In genomic region chr2:70099270-70099669, GRCh38 we compare ENCODE assay signal across 21 cellular contexts. TPM values are rescaled to one million over a fixed set of nuclear protein-coding genes. Genes with fewer than 3 reads are reported as not detected.
DNase-seq lines count a peak whose midpoint lies in the region; ATAC-seq, FAIRE-seq and TF ChIP-seq lines count a peak whose summit lies in the region.
"Had no signal": no experiment of that assay in that cellular context is flagged by ENCODE, and none has a peak within 500 bp of the region (broad histone marks: within the 10 kb centered on the region; RNA-seq: fewer than 3 reads in every experiment).

No MANE protein-coding gene starts in this region.

- H2AFZ ChIP-seq in OCI-LY1 (ENCODE audit: low read length) (no peak overlapping the region), GM12878 (ENCODE audit: control insufficient read depth, low read depth, low read length) (no peak overlapping the region)

- H3K9me3 Mint-ChIP-seq in activated CD4-positive, alpha-beta T cell treated with anti-CD3 and anti-CD28 coated beads for 36 hours (ENCODE audit: low read depth): no peaks in the 10 kb centered on the region
- H3K9me3 Mint-ChIP-seq in activated CD4-positive, alpha-beta T cell treated with anti-CD3 and anti-CD28 coated beads, Interleukin-2, amount 10 ng/mL, durations not matched to agents 24 days and 14 days: no peaks in the 10 kb centered on the region
- no peaks in the 10 kb centered on the region for H3K9me3 Mint-ChIP-seq in chondrocyte (ENCODE audit: low read depth)

- ATAC-seq in activated CD4-positive, alpha-beta T cell treated with anti-CD3 and anti-CD28 coated beads for 36 hours: no peak
- ATAC-seq in GM12878: no peak
- ATAC-seq: HCT116, PC-3 had no signal

- 97% methylated on average over 2 of the region's 2 CpGs for WGBS in GM12878 (ENCODE audit: insufficient coverage, insufficient replicate concordance, low lambda C conversion rate, missing lambda C conversion rate)

- no peaks in the 10 kb centered on the region for H3K27me3 Mint-ChIP-seq in activated CD4-positive, alpha-beta T cell treated with anti-CD3 and anti-CD28 coated beads for 36 hours
- H3K27me3 Mint-ChIP-seq in activated CD4-positive, alpha-beta T cell treated with anti-CD3 and anti-CD28 coated beads, Interleukin-2, amount 10 ng/mL, durations not matched to agents 24 days and 14 days: no peaks in the 10 kb centered on the region
- no peaks in the 10 kb centered on the region for H3K27me3 Mint-ChIP-seq in chondrocyte (ENCODE audit: low read depth)

- no peaks in the 10 kb centered on the region for H4K20me1 ChIP-seq in OCI-LY1 (ENCODE audit: insufficient read depth, low read length)
- no peaks in the 10 kb centered on the region for H4K20me1 ChIP-seq in GM12878 (ENCODE audit: control insufficient read depth, insufficient read depth)

- TF ChIP-seq CTCF in HEK293 (tag by site-specific recombination; IDR thresholded peaks at IDR 0.05): no peak
- no peak for TF ChIP-seq CTCF in OCI-LY1 (IDR thresholded peaks at IDR 0.05; ENCODE audit: low read length)
- TF ChIP-seq CTCF in GM12878 (IDR thresholded peaks at IDR 0.05 in 2 of 3, conservative IDR thresholded peaks at IDR 0.05 in 1 of 3; ENCODE audit: control insufficient read depth in 2 of 3, extremely low read depth in 1 of 3, insufficient read depth in 1 of 3, low read depth in 3 of 3, low read length in 3 of 3): no peak
- no peak for TF ChIP-seq CTCF in chondrocyte (IDR thresholded peaks at IDR 0.05)

- no peak overlapping the region for H3K4me3 Mint-ChIP-seq in activated CD4-positive, alpha-beta T cell treated with anti-CD3 and anti-CD28 coated beads for 36 hours
- H3K4me3 Mint-ChIP-seq in activated CD4-positive, alpha-beta T cell treated with anti-CD3 and anti-CD28 coated beads, Interleukin-2, amount 10 ng/mL, durations not matched to agents 24 days and 14 days: no peak overlapping the region
- no peak overlapping the region for H3K4me3 Mint-ChIP-seq in chondrocyte (ENCODE audit: unreplicated experiment)

- RAD21 ChIA-PET in GM12878 (lab: Charles Lee; ENCODE audit: unreplicated experiment): interaction anchor here (1.0 kb wide), 1 partner anchor 26 kb away, joined by 4 read pairs; no protein-coding TSS in a partner anchor

- no peak overlapping the region for H3K9ac ChIP-seq in OCI-LY1 (ENCODE audit: low read length)
- H3K9ac ChIP-seq in GM12878 (ENCODE audit: control insufficient read depth, insufficient read depth, low read length): no peak overlapping the region
- H3K9ac ChIP-seq: SK-N-SH had no signal

- no peak for TF ChIP-seq RAD21 in GM12878 (IDR thresholded peaks at IDR 0.05; ENCODE audit: insufficient read depth, low read depth, low read length)

- H3K27me3 ChIP-seq in OCI-LY1 (ENCODE audit: insufficient read depth, low read length): no peaks in the 10 kb centered on the region
- no peaks in the 10 kb centered on the region for H3K27me3 ChIP-seq in GM12878 (replicated peaks in 1 of 2; ENCODE audit: control insufficient read depth in 2 of 2, insufficient read depth in 2 of 2, low read length in 1 of 2)
- H3K27me3 ChIP-seq: MG63 had no signal

- H3K4me3 ChIP-seq in HEK293 (ENCODE audit: low read depth, low read length) (no peak overlapping the region), OCI-LY1 (ENCODE audit: low read depth, low read length, poor library complexity, severe bottlenecking) (no peak overlapping the region), GM12878 (no peak overlapping the region)
- H3K4me3 ChIP-seq: MG63 had no signal

- TF ChIP-seq EP300 in GM12878 (IDR thresholded peaks at IDR 0.05; ENCODE audit: borderline replicate concordance in 1 of 2, control insufficient read depth in 1 of 2, low read depth in 2 of 2, low read length in 2 of 2): no peak

- peaks cover 49% of the 10 kb centered on the region for H3K4me1 Mint-ChIP-seq in activated CD4-positive, alpha-beta T cell treated with anti-CD3 and anti-CD28 coated beads for 36 hours
- peaks cover 36% of the 10 kb centered on the region for H3K4me1 Mint-ChIP-seq in activated CD4-positive, alpha-beta T cell treated with anti-CD3 and anti-CD28 coated beads, Interleukin-2, amount 10 ng/mL, durations not matched to agents 24 days and 14 days
- H3K4me1 Mint-ChIP-seq in chondrocyte (ENCODE audit: low read depth): peaks cover 12% of the 10 kb centered on the region

- POLR2A ChIA-PET in activated CD4-positive, alpha-beta T cell treated with anti-CD3 and anti-CD28 coated beads for 36 hours (lab: Charles Lee): no interaction called here
- POLR2A ChIA-PET in HEK293 (lab: Yijun Ruan, JAX): no interaction called here
- POLR2A ChIA-PET in GM12878 (lab: Charles Lee): interaction anchor here (0.6 to 1.1 kb wide), 3 partner anchors 11 to 28 kb away, joined by 3 to 6 read pairs (median 5); no protein-coding TSS in a partner anchor

- H3K36me3 ChIP-seq in HEK293 (ENCODE audit: control insufficient read depth in 2 of 2, insufficient read depth in 1 of 2, low read length in 2 of 2) (no peaks in the 10 kb centered on the region; a peak in 1 of 3 replicates), OCI-LY1 (ENCODE audit: insufficient read depth, low read length) (no peaks in the 10 kb centered on the region), GM12878 (ENCODE audit: control insufficient read depth in 2 of 2, insufficient read depth in 2 of 2, low read length in 1 of 2) (no peaks in the 10 kb centered on the region)
- H3K36me3 ChIP-seq: MG63 had no signal

- H3K36me3 Mint-ChIP-seq in activated CD4-positive, alpha-beta T cell treated with anti-CD3 and anti-CD28 coated beads for 36 hours (ENCODE audit: low read depth): peaks cover under 1% of the 10 kb centered on the region
- peaks cover 9% of the 10 kb centered on the region for H3K36me3 Mint-ChIP-seq in activated CD4-positive, alpha-beta T cell treated with anti-CD3 and anti-CD28 coated beads, Interleukin-2, amount 10 ng/mL, durations not matched to agents 24 days and 14 days (ENCODE audit: low read depth)
- no peaks in the 10 kb centered on the region for H3K36me3 Mint-ChIP-seq in chondrocyte (ENCODE audit: low read depth)

- BruUV-seq in GM12878 (replicated peaks; lab: Mats Ljungman, UMichigan): no TSS peak

- H3K79me2 ChIP-seq in OCI-LY1 (ENCODE audit: insufficient read depth, low read length): no peaks in the 10 kb centered on the region
- peaks cover 7% of the 10 kb centered on the region for H3K79me2 ChIP-seq in GM12878 (ENCODE audit: control insufficient read depth, insufficient read depth, low read length)

- H3K4me1 ChIP-seq in HEK293 (ENCODE audit: control insufficient read depth, insufficient read depth, low read length) (peaks cover 3% of the 10 kb centered on the region), OCI-LY1 (ENCODE audit: insufficient read depth, low read length, severe bottlenecking) (peaks cover 36% of the 10 kb centered on the region), GM12878 (ENCODE audit: control insufficient read depth, insufficient read depth, low read length) (peaks cover 25% of the 10 kb centered on the region)

- CTCF ChIA-PET in activated CD4-positive, alpha-beta T cell treated with anti-CD3 and anti-CD28 coated beads for 36 hours (lab: Charles Lee): interaction anchor here (1.1 kb wide), 1 partner anchor 39 kb away, joined by 4 read pairs; no protein-coding TSS in a partner anchor
- CTCF ChIA-PET in HEK293 (lab: Yijun Ruan, JAX): no interaction called here
- CTCF ChIA-PET in GM12878 (lab: Yijun Ruan, JAX): no interaction called here

- H3K9me3 ChIP-seq in HEK293 (ENCODE audit: control insufficient read depth, insufficient read depth, low read depth, low read length): no peaks in the 10 kb centered on the region
- no peaks in the 10 kb centered on the region for H3K9me3 ChIP-seq in OCI-LY1 (ENCODE audit: low read length)
- H3K9me3 ChIP-seq in GM12878 (replicated peaks; ENCODE audit: control insufficient read depth, insufficient read depth, low read length): no peaks in the 10 kb centered on the region
- H3K9me3 ChIP-seq: MG63, SK-N-SH had no signal

- H3K27ac ChIP-seq in HEK293 (ENCODE audit: extremely low read depth, low read depth, low read length): no peak overlapping the region
- peak overlapping the region; percentile 35 for H3K27ac ChIP-seq in OCI-LY1 (ENCODE audit: low read depth, low read length, poor library complexity, severe bottlenecking)
- H3K27ac ChIP-seq in GM12878 (ENCODE audit: control insufficient read depth, insufficient read depth): no peak overlapping the region
- H3K27ac ChIP-seq: 22Rv1, HL-60 had no signal

- DNase-seq in activated CD4-positive, alpha-beta T cell treated with anti-CD3 and anti-CD28 coated beads for 36 hours: no peak
- no peak for DNase-seq in activated CD4-positive, alpha-beta T cell treated with anti-CD3 and anti-CD28 coated beads, Interleukin-2, amount 10 ng/mL, durations not matched to agents 24 days and 14 days
- no peak for DNase-seq in GM12878 (ENCODE audit: low read depth, low spot score)
- no peak for DNase-seq in chondrocyte (ENCODE audit: low spot score)
- DNase-seq in 8988T: no peak
- DNase-seq in activated naive CD4-positive, alpha-beta T cell treated with Interleukin-2 at 50 U/mL for 16 hours: no peak
- DNase-seq: Calu3, DMS153, MG63, NCI-H2029, NCI-H2171, NCI-H226, NCI-H510A, PC-3, SK-N-SH had no signal

- in situ Hi-C loops in GM12878 (cut with MboI): no loop called here

- intact Hi-C loops in activated CD4-positive, alpha-beta T cell treated with anti-CD3 and anti-CD28 coated beads for 36 hours (cut with DNase I, micrococcal nuclease): no loop called here
- intact Hi-C loops in activated CD4-positive, alpha-beta T cell treated with anti-CD3 and anti-CD28 coated beads, Interleukin-2, amount 10 ng/mL, durations not matched to agents 24 days and 14 days (cut with micrococcal nuclease): no loop called here
- intact Hi-C loops in GM12878 (cut with micrococcal nuclease; ENCODE audit: unreplicated experiment): no loop called here

- H3K27ac Mint-ChIP-seq in activated CD4-positive, alpha-beta T cell treated with anti-CD3 and anti-CD28 coated beads for 36 hours: peak overlapping the region; percentile 61
- no peak overlapping the region for H3K27ac Mint-ChIP-seq in activated CD4-positive, alpha-beta T cell treated with anti-CD3 and anti-CD28 coated beads, Interleukin-2, amount 10 ng/mL, durations not matched to agents 24 days and 14 days
- no peak overlapping the region for H3K27ac Mint-ChIP-seq in chondrocyte (ENCODE audit: unreplicated experiment)

- SMC1A ChIA-PET in GM12878 (lab: Charles Lee; ENCODE audit: uncharacterized antibody, unreplicated experiment): interaction anchor here (0.7 kb wide), 1 partner anchor 185 kb away, joined by 3 read pairs; no protein-coding TSS in a partner anchor

- H3K4me2 ChIP-seq in OCI-LY1 (ENCODE audit: low read length) (no peak overlapping the region), GM12878 (ENCODE audit: control insufficient read depth, insufficient read depth) (no peak overlapping the region)
- H3K4me2 ChIP-seq: SK-N-SH had no signal

- 0 out of 2 replicates have a peak, but pooled peaks cover 10% of the 10 kb centered on the region for H3F3A ChIP-seq in OCI-LY1 (ENCODE audit: insufficient read depth, low read length)

- FAIRE-seq in GM12878 (lab: Jason Lieb, UNC): no peak
- FAIRE-seq: GM18507 had no signal

- TF ChIP-seq POLR2A in GM12878 (IDR thresholded peaks at IDR 0.05; ENCODE audit: low read depth, low read length): no peak

- no peaks in the 10 kb centered on the region for H3K9me2 ChIP-seq in OCI-LY1 (ENCODE audit: low read depth, low read length)
- H3K9me2 ChIP-seq: SK-N-SH had no signal

RNA-seq across cellular contexts. Expression of gene PCBP1, which starts 12.0 kb away (rescaled TPM):
- 100 to 1,000 TPM; 417 to 450 TPM for total RNA-seq in activated CD4-positive, alpha-beta T cell treated with anti-CD3 and anti-CD28 coated beads for 36 hours
- 443 and 447 TPM in 2 replicates for total RNA-seq in activated CD4-positive, alpha-beta T cell treated with anti-CD3 and anti-CD28 coated beads, Interleukin-2, amount 10 ng/mL, durations not matched to agents 24 days and 14 days
- 26.7 and 27.7 TPM in 2 replicates for total RNA-seq in GM12878 (2013; cell fraction: nucleolus; rRNA removed)
- total RNA-seq in GM12878 (2014; rRNA removed) (64.0 and 84.2 TPM in 2 replicates), GM12878 (2014; rRNA removed; fragmentation: Illumina TruSeq; extraction: Trizol) (45.5 and 47.3 TPM in 2 replicates), GM12878 (2021) (494 and 497 TPM in 2 replicates), chondrocyte (220 to 240 TPM (median 221 TPM) in 3 replicates)
- 211 TPM for polyA plus RNA-seq in GM12878 (2011; ENCODE audit: low read depth)
- polyA plus RNA-seq in GM12878 (2011; rRNA removed) (83.5 and 121 TPM in 2 replicates), GM12878 (2014; fragmentation: Illumina TruSeq; extraction: Trizol) (304 and 338 TPM in 2 replicates), GM12878 (2014; fragmentation: Nextera tagmentation; extraction: Ambion mirVana) (10 to 100 TPM; 24.4 to 28.9 TPM), GM12878 (2014; rRNA removed) (221 and 272 TPM in 2 replicates), GM12878 (2016; fragmentation: Nextera tagmentation; extraction: Ambion mirVana) (100 to 1,000 TPM; 138 to 259 TPM)
- polyA plus RNA-seq in GM12878 (2011; cell fraction: cytosol; rRNA removed): 149 and 196 TPM in 2 replicates
- 123 and 173 TPM in 2 replicates for polyA plus RNA-seq in GM12878 (2011; cell fraction: nucleus; rRNA removed)
- 433 and 458 TPM in 2 replicates for polyA plus RNA-seq in GM12878 (2012)
- 85.5 and 116 TPM in 2 replicates for polyA minus RNA-seq in GM12878 (2011; rRNA and poly(A)+ RNA removed)
- 83.9 and 87.5 TPM in 2 replicates for polyA minus RNA-seq in GM12878 (2011; cell fraction: cytosol; rRNA and poly(A)+ RNA removed)
- 37.4 and 58.0 TPM in 2 replicates for polyA minus RNA-seq in GM12878 (2011; cell fraction: nucleus; rRNA and poly(A)+ RNA removed)
